1 cellular context compared by ENCODE assay signal in the genomic region with DNA sequence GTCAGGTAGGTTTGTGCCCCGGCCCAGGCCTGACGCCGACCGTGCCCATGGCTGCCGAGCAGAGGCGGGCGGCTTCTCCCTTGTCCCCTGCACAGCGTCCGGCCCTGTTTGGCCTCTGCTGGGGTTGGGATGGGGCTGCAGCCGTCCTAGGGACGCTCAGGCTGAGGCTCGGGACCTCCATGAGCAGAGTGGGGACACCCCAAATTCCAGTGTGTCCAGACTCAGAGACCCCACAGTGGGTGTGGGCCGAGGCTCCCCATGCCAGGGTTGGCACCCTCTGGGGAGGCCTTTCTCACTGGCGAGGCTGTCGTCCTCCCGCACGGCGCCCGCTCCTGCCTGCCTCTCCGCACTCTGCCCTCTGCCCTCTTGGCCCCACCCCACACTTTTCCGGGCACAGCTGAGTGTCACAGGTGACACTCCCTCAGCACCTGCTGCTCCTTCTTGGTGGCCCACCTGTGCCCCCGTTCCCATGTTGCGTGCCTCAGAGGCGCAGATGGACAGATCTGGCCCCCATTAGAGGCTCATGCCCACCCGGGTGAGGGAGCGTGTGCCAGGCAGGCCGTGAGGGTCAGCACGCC.
TF ChIP-seq lines count a peak whose summit lies in the region.

No MANE protein-coding gene starts in this region.

TF ChIP-seq in HepG2, 621 proteins besides CTCF, POLR2A, EP300 and RAD21:
- TF ChIP-seq, protein P1, sequence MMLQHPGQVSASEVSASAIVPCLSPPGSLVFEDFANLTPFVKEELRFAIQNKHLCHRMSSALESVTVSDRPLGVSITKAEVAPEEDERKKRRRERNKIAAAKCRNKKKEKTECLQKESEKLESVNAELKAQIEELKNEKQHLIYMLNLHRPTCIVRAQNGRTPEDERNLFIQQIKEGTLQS (CRISPR knock-in tag; IDR thresholded peaks at IDR 0.05): no peak
- TF ChIP-seq, protein P2, sequence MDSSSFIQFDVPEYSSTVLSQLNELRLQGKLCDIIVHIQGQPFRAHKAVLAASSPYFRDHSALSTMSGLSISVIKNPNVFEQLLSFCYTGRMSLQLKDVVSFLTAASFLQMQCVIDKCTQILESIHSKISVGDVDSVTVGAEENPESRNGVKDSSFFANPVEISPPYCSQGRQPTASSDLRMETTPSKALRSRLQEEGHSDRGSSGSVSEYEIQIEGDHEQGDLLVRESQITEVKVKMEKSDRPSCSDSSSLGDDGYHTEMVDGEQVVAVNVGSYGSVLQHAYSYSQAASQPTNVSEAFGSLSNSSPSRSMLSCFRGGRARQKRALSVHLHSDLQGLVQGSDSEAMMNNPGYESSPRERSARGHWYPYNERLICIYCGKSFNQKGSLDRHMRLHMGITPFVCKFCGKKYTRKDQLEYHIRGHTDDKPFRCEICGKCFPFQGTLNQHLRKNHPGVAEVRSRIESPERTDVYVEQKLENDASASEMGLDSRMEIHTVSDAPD (CRISPR knock-in tag; IDR thresholded peaks at IDR 0.05): no peak
- TF ChIP-seq ZNF331 (CRISPR knock-in tag; IDR thresholded peaks at IDR 0.05): no peak
- TF ChIP-seq HNRNPL (IDR thresholded peaks at IDR 0.05; ENCODE audit: low read depth, low read length): 0 out of 2 replicates have a peak, but pooled peaks have one; percentile 66
- no peak for TF ChIP-seq MTA1 (CRISPR knock-in tag; IDR thresholded peaks at IDR 0.05; ENCODE audit: borderline replicate concordance)
- no peak for TF ChIP-seq GATA4 (IDR thresholded peaks at IDR 0.05; ENCODE audit: borderline replicate concordance, low read depth)
- TF ChIP-seq AGO2 (optimal IDR thresholded peaks at IDR 0.05; ENCODE audit: low read depth, low read length): peak; percentile 50
- TF ChIP-seq ZNF777 (CRISPR knock-in tag; IDR thresholded peaks at IDR 0.05): no peak
- no peak for TF ChIP-seq ZMYM4 (CRISPR knock-in tag; IDR thresholded peaks at IDR 0.05)
- no peak for TF ChIP-seq ZNF34 (CRISPR knock-in tag; IDR thresholded peaks at IDR 0.05; ENCODE audit: borderline replicate concordance)
- peak; percentile 30 for TF ChIP-seq RBM22 (optimal IDR thresholded peaks at IDR 0.05; ENCODE audit: low read length)
- TF ChIP-seq, protein P3, sequence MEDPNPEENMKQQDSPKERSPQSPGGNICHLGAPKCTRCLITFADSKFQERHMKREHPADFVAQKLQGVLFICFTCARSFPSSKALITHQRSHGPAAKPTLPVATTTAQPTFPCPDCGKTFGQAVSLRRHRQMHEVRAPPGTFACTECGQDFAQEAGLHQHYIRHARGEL (CRISPR knock-in tag; IDR thresholded peaks at IDR 0.05): no peak
- TF ChIP-seq, protein P4, sequence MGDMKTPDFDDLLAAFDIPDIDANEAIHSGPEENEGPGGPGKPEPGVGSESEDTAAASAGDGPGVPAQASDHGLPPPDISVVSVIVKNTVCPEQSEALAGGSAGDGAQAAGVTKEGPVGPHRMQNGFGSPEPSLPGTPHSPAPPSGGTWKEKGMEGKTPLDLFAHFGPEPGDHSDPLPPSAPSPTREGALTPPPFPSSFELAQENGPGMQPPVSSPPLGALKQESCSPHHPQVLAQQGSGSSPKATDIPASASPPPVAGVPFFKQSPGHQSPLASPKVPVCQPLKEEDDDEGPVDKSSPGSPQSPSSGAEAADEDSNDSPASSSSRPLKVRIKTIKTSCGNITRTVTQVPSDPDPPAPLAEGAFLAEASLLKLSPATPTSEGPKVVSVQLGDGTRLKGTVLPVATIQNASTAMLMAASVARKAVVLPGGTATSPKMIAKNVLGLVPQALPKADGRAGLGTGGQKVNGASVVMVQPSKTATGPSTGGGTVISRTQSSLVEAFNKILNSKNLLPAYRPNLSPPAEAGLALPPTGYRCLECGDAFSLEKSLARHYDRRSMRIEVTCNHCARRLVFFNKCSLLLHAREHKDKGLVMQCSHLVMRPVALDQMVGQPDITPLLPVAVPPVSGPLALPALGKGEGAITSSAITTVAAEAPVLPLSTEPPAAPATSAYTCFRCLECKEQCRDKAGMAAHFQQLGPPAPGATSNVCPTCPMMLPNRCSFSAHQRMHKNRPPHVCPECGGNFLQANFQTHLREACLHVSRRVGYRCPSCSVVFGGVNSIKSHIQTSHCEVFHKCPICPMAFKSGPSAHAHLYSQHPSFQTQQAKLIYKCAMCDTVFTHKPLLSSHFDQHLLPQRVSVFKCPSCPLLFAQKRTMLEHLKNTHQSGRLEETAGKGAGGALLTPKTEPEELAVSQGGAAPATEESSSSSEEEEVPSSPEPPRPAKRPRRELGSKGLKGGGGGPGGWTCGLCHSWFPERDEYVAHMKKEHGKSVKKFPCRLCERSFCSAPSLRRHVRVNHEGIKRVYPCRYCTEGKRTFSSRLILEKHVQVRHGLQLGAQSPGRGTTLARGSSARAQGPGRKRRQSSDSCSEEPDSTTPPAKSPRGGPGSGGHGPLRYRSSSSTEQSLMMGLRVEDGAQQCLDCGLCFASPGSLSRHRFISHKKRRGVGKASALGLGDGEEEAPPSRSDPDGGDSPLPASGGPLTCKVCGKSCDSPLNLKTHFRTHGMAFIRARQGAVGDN (CRISPR knock-in tag; IDR thresholded peaks at IDR 0.05): 0 out of 2 replicates have a peak, but pooled peaks have one; percentile 5
- no peak for TF ChIP-seq DPF2 (CRISPR knock-in tag; IDR thresholded peaks at IDR 0.05; ENCODE audit: borderline replicate concordance, low read depth)
- no peak for TF ChIP-seq MXD4 (CRISPR knock-in tag; IDR thresholded peaks at IDR 0.05)
- TF ChIP-seq, protein P5, sequence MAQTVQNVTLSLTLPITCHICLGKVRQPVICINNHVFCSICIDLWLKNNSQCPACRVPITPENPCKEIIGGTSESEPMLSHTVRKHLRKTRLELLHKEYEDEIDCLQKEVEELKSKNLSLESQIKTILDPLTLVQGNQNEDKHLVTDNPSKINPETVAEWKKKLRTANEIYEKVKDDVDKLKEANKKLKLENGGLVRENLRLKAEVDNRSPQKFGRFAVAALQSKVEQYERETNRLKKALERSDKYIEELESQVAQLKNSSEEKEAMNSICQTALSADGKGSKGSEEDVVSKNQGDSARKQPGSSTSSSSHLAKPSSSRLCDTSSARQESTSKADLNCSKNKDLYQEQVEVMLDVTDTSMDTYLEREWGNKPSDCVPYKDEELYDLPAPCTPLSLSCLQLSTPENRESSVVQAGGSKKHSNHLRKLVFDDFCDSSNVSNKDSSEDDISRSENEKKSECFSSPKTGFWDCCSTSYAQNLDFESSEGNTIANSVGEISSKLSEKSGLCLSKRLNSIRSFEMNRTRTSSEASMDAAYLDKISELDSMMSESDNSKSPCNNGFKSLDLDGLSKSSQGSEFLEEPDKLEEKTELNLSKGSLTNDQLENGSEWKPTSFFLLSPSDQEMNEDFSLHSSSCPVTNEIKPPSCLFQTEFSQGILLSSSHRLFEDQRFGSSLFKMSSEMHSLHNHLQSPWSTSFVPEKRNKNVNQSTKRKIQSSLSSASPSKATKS (CRISPR knock-in tag; IDR thresholded peaks at IDR 0.05): no peak
- TF ChIP-seq SMYD3 (CRISPR knock-in tag; IDR thresholded peaks at IDR 0.05): no peak
